ENCODE assay signal across 8 cellular contexts in the genomic region with DNA sequence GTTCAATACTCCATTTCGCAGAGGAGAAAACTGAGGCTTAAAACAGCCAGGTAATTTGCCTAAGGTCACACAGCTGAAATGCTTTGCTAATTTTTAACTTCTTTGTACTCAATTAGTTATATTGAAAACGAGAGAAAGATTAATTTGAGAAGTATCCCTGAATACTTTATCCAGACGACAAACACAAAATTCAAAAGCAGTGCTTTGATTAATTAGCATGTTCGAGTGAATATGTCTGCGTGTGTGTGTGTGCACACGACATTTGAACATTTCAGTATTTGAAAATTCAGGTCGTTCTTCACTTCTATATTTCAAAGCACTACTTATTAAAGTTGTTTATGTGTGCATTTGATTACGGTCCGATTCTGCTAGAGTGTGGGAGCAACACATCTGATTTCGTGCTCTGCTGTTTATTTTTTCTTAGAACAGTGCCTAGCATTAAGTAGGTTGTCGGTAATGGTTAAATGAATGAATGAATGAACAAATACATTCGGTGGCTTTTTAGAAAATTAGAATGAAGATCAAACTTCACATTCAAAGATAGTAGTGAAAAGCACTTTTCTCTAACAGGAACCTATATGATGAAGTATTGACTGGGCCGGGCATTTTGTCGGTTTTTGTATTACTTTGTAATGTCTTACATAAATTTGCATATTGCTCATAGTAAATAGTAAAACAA. TPM values are rescaled to one million over a fixed set of nuclear protein-coding genes. Genes with fewer than 3 reads are reported as not detected.
A peak's percentile ranks its signal among the peaks of the same experiment; 100 is the strongest.
DNase-seq lines count a peak whose midpoint lies in the region; ATAC-seq and TF ChIP-seq lines count a peak whose summit lies in the region.

No MANE protein-coding gene starts in this region.

- peaks cover 39% of the 10 kb centered on the region for H3K79me2 ChIP-seq in osteoblast (ENCODE audit: insufficient read depth, low read length)

- no peak for DNase-seq in GM06990 (ENCODE audit: extremely low read depth, insufficient read length)
- DNase-seq in NCI-H526 (lab: John Stamatoyannopoulos, UW), result peak; percentile 33 to 59
- DNase-seq in osteoblast (ENCODE audit: insufficient read length, low spot score, missing footprints), result no peak
- no peak for DNase-seq in ureter (ENCODE audit: low spot score)
- no peak for DNase-seq in amygdala (lab: John Stamatoyannopoulos, UW)
- no peak for DNase-seq in iPS-NIHi11 (ENCODE audit: low spot score)

- H3K4me2 ChIP-seq in osteoblast (ENCODE audit: insufficient read depth, low read length), result peak overlapping the region; percentile 83

- no peak for TF ChIP-seq CTCF in GM06990 (IDR thresholded peaks at IDR 0.05; ENCODE audit: insufficient read depth, low read length, poor library complexity, severe bottlenecking)
- TF ChIP-seq CTCF in osteoblast (IDR thresholded peaks at IDR 0.05; ENCODE audit: extremely low read depth, low read depth, low read length), result no peak

- H3K9ac ChIP-seq in duodenal mucosa (ENCODE audit: low read depth in 1 of 2, low read length in 2 of 2), result peak overlapping the region; percentile 55 to 56

- peak overlapping the region; percentile 71 for H3K4me3 ChIP-seq in GM06990 (replicated peaks; ENCODE audit: low read depth, low read length)
- peak overlapping the region; percentile 77 to 79 for H3K4me3 ChIP-seq in duodenal mucosa (ENCODE audit: low read depth in 1 of 2, low read length in 2 of 2)
- H3K4me3 ChIP-seq in osteoblast (ENCODE audit: insufficient read depth, low read length), result peak overlapping the region; percentile 87

- ATAC-seq in HG02852 (IDR thresholded peaks at IDR 0.05; ENCODE audit: unreplicated experiment), result no peak

- H4K20me1 ChIP-seq in osteoblast (ENCODE audit: insufficient read depth, low read length), result peaks cover 36% of the 10 kb centered on the region

- H3K4me1 ChIP-seq in duodenal mucosa (ENCODE audit: control insufficient read depth in 1 of 2, insufficient read depth in 2 of 2, low read length in 2 of 2) (peaks cover 30 to 31% of the 10 kb centered on the region in 2 donors), osteoblast (ENCODE audit: insufficient read depth, low read length) (peaks cover 21% of the 10 kb centered on the region)

- H3K9me3 ChIP-seq in duodenal mucosa (ENCODE audit: control insufficient read depth in 1 of 2, low read length in 2 of 2) (no peaks in the 10 kb centered on the region), osteoblast (ENCODE audit: low read depth, low read length) (no peaks in the 10 kb centered on the region)

- H2AFZ ChIP-seq in osteoblast (ENCODE audit: low read length), result peak overlapping the region; percentile 72

- H3K27me3 ChIP-seq in GM06990 (replicated peaks; ENCODE audit: control insufficient read depth, insufficient read depth, low read length) (no peaks in the 10 kb centered on the region), duodenal mucosa (ENCODE audit: control insufficient read depth in 1 of 2, insufficient read depth in 2 of 2, low read length in 2 of 2) (no peaks in the 10 kb centered on the region), osteoblast (ENCODE audit: insufficient read depth, low read length) (no peaks in the 10 kb centered on the region)

- H3K27ac ChIP-seq in duodenal mucosa (ENCODE audit: low read depth, low read length) (no peak overlapping the region), osteoblast (ENCODE audit: low read depth, low read length) (peak overlapping the region; percentile 90)

- H3K36me3 ChIP-seq in GM06990 (ENCODE audit: control insufficient read depth, insufficient read depth, low read length), result peaks cover 6% of the 10 kb centered on the region
- peaks cover 0 to 7% of the 10 kb centered on the region in 2 donors for H3K36me3 ChIP-seq in duodenal mucosa (ENCODE audit: control insufficient read depth in 1 of 2, insufficient read depth in 2 of 2, low read length in 2 of 2)
- H3K36me3 ChIP-seq in osteoblast (ENCODE audit: insufficient read depth, low read length), result peaks cover 30% of the 10 kb centered on the region

RNA-seq across cellular contexts. Expression of gene SYNCRIP, which starts 36.9 kb away (rescaled TPM):
- 59.4 and 59.8 TPM in 2 replicates for total RNA-seq in osteoblast
- 124 TPM for total RNA-seq in ureter

Comparison
In these comparisons a context has a peak if more than half of its experiments do, and no peak if none do; other contexts are left out.
1. DNase-seq: peak in NCI-H526 (2 of 2); none in GM06990 (single experiment), osteoblast (single experiment), ureter (single experiment), amygdala (0 of 56) and iPS-NIHi11 (single experiment).
2. Peak in every context shown above with its lines, with median percentiles within 50 percentile points of each other: H3K4me3 ChIP-seq.